9 cellular contexts compared by ENCODE assay signal in genomic region chr15:68276668-68277067, GRCh38. TPM values are rescaled to one million over a fixed set of nuclear protein-coding genes. Genes with fewer than 3 reads are reported as not detected.
DNase-seq lines count a peak whose midpoint lies in the region; ATAC-seq and TF ChIP-seq lines count a peak whose summit lies in the region.
"Had no signal": no experiment of that assay in that cellular context is flagged by ENCODE, and none has a peak within 500 bp of the region (broad histone marks: within the 10 kb centered on the region; RNA-seq: fewer than 3 reads in every experiment).

No MANE protein-coding gene starts in this region.

- no peak for TF ChIP-seq CTCF in AG04449 (IDR thresholded peaks at IDR 0.05; ENCODE audit: insufficient read depth, low read length, missing control alignments)
- TF ChIP-seq CTCF in choroid plexus epithelial cell (conservative IDR thresholded peaks at IDR 0.05; ENCODE audit: low read depth, low read length): no peak

- CTCF ChIA-PET in AG04449 (lab: Yijun Ruan, JAX): interaction anchor here (0.5 to 13.7 kb wide), 3 partner anchors 20 to 30 kb away, joined by 3 to 134 read pairs (median 3); no protein-coding TSS in a partner anchor

- no peaks in the 10 kb centered on the region for H3K36me3 Mint-ChIP-seq in naive B cell

- H3K27me3 Mint-ChIP-seq in naive B cell: no peaks in the 10 kb centered on the region

- peak overlapping the region; percentile 87 to 98 (median 96) for H3K4me3 Mint-ChIP-seq in naive B cell

- in situ Hi-C loops in G401 (cut with HindIII; ENCODE audit: low sequenced_read_pairs): no loop called here

- no peaks in the 10 kb centered on the region for H3K9me3 Mint-ChIP-seq in naive B cell

- peak overlapping the region; percentile 96 to 99 (median 97) for H3K27ac Mint-ChIP-seq in naive B cell

- peaks cover 37 to 48% (median 39%) of the 10 kb centered on the region in 3 donors for H3K4me1 Mint-ChIP-seq in naive B cell

- POLR2A ChIA-PET in AG04449 (lab: Yijun Ruan, JAX): interaction anchor here (0.9 to 1.1 kb wide), 3 partner anchors 45 to 543 kb away, joined by 3 to 4 read pairs (median 3); no protein-coding TSS in a partner anchor

- DNase-seq in AG04449 (ENCODE audit: low read depth, low spot score) (no peak), choroid plexus epithelial cell (ENCODE audit: low read depth) (no peak), naive B cell (no peak), NCI-H1930 (lab: John Stamatoyannopoulos, UW) (no peak), G401 (ENCODE audit: low spot score) (no peak)
- DNase-seq in Jurkat, Clone E6-1 (ENCODE audit: low read depth, low spot score): no peak
- DNase-seq: stimulated activated CD4-positive, alpha-beta T cell treated with anti-CD3 and anti-CD28 coated beads, Interleukin-4, amount 100 ng/mL, for 24 hours had no signal

- ATAC-seq in naive B cell (ENCODE audit: low read depth in 2 of 2): no peak
- no peak for ATAC-seq in HG03460 (IDR thresholded peaks at IDR 0.05; ENCODE audit: unreplicated experiment)
- no peak for ATAC-seq in HG03175 (IDR thresholded peaks at IDR 0.05; ENCODE audit: unreplicated experiment)

- peak overlapping the region; percentile 99 for H3K4me3 ChIP-seq in AG04449 (ENCODE audit: low read depth, low read length)
- H3K4me3 ChIP-seq in Jurkat, Clone E6-1 (ENCODE audit: low read length): peak overlapping the region; percentile 95
- H3K4me3 ChIP-seq in choroid plexus epithelial cell (ENCODE audit: low read depth, low read length): peak overlapping the region; percentile 94

RNA-seq across cellular contexts. Expression of gene FEM1B, which starts 0.9 kb away (rescaled TPM):
- 31.8 TPM for polyA plus RNA-seq in Jurkat, Clone E6-1 (2012; ENCODE audit: insufficient read depth, insufficient read length)
- 10 to 100 TPM; 11.9 to 25.4 (median 22.6) TPM for polyA plus RNA-seq in naive B cell (ENCODE audit: low read depth in 6 of 6)
- 39.0 and 51.5 TPM in 2 replicates for total RNA-seq in G401 (2014; rRNA removed; shearing (Covaris generic))

RNA-seq across cellular contexts. Expression of gene CLN6, which starts 47.1 kb away (rescaled TPM):
- polyA plus RNA-seq in Jurkat, Clone E6-1 (2012; ENCODE audit: insufficient read depth, insufficient read length): 63.6 TPM
- 1 to 10 TPM; 2.7 to 5.2 (median 4.0) TPM for polyA plus RNA-seq in naive B cell (ENCODE audit: low read depth in 6 of 6)
- 36.4 and 43.4 TPM in 2 replicates for total RNA-seq in G401 (2014; rRNA removed; shearing (Covaris generic))
